In genomic region chr2:1617425-1618021, GRCh38 we compare ENCODE assay signal across 1 cellular context.
TF ChIP-seq lines count a peak whose summit lies in the region.

No MANE protein-coding gene starts in this region.

TF ChIP-seq in H1, 55 proteins besides CTCF, POLR2A, EP300 and RAD21 (continued from another document):
- TF ChIP-seq, protein P1, sequence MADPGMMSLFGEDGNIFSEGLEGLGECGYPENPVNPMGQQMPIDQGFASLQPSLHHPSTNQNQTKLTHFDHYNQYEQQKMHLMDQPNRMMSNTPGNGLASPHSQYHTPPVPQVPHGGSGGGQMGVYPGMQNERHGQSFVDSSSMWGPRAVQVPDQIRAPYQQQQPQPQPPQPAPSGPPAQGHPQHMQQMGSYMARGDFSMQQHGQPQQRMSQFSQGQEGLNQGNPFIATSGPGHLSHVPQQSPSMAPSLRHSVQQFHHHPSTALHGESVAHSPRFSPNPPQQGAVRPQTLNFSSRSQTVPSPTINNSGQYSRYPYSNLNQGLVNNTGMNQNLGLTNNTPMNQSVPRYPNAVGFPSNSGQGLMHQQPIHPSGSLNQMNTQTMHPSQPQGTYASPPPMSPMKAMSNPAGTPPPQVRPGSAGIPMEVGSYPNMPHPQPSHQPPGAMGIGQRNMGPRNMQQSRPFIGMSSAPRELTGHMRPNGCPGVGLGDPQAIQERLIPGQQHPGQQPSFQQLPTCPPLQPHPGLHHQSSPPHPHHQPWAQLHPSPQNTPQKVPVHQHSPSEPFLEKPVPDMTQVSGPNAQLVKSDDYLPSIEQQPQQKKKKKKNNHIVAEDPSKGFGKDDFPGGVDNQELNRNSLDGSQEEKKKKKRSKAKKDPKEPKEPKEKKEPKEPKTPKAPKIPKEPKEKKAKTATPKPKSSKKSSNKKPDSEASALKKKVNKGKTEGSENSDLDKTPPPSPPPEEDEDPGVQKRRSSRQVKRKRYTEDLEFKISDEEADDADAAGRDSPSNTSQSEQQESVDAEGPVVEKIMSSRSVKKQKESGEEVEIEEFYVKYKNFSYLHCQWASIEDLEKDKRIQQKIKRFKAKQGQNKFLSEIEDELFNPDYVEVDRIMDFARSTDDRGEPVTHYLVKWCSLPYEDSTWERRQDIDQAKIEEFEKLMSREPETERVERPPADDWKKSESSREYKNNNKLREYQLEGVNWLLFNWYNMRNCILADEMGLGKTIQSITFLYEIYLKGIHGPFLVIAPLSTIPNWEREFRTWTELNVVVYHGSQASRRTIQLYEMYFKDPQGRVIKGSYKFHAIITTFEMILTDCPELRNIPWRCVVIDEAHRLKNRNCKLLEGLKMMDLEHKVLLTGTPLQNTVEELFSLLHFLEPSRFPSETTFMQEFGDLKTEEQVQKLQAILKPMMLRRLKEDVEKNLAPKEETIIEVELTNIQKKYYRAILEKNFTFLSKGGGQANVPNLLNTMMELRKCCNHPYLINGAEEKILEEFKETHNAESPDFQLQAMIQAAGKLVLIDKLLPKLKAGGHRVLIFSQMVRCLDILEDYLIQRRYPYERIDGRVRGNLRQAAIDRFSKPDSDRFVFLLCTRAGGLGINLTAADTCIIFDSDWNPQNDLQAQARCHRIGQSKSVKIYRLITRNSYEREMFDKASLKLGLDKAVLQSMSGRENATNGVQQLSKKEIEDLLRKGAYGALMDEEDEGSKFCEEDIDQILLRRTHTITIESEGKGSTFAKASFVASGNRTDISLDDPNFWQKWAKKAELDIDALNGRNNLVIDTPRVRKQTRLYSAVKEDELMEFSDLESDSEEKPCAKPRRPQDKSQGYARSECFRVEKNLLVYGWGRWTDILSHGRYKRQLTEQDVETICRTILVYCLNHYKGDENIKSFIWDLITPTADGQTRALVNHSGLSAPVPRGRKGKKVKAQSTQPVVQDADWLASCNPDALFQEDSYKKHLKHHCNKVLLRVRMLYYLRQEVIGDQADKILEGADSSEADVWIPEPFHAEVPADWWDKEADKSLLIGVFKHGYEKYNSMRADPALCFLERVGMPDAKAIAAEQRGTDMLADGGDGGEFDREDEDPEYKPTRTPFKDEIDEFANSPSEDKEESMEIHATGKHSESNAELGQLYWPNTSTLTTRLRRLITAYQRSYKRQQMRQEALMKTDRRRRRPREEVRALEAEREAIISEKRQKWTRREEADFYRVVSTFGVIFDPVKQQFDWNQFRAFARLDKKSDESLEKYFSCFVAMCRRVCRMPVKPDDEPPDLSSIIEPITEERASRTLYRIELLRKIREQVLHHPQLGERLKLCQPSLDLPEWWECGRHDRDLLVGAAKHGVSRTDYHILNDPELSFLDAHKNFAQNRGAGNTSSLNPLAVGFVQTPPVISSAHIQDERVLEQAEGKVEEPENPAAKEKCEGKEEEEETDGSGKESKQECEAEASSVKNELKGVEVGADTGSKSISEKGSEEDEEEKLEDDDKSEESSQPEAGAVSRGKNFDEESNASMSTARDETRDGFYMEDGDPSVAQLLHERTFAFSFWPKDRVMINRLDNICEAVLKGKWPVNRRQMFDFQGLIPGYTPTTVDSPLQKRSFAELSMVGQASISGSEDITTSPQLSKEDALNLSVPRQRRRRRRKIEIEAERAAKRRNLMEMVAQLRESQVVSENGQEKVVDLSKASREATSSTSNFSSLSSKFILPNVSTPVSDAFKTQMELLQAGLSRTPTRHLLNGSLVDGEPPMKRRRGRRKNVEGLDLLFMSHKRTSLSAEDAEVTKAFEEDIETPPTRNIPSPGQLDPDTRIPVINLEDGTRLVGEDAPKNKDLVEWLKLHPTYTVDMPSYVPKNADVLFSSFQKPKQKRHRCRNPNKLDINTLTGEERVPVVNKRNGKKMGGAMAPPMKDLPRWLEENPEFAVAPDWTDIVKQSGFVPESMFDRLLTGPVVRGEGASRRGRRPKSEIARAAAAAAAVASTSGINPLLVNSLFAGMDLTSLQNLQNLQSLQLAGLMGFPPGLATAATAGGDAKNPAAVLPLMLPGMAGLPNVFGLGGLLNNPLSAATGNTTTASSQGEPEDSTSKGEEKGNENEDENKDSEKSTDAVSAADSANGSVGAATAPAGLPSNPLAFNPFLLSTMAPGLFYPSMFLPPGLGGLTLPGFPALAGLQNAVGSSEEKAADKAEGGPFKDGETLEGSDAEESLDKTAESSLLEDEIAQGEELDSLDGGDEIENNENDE (IDR thresholded peaks at IDR 0.05; ENCODE audit: insufficient replicate concordance, low read length) = no peak
